In genomic region chr15:81611679-81612078, GRCh38 we compare ENCODE assay signal across 27 cellular contexts.
DNase-seq lines count a peak whose midpoint lies in the region; ATAC-seq, FAIRE-seq and TF ChIP-seq lines count a peak whose summit lies in the region.
"Had no signal": no experiment of that assay in that cellular context is flagged by ENCODE, and none has a peak within 500 bp of the region (broad histone marks: within the 10 kb centered on the region; RNA-seq: fewer than 3 reads in every experiment).

No MANE protein-coding gene starts in this region.

- DNase-seq in HepG2 (ENCODE audit: low spot score), result no peak
- no peak for DNase-seq in right lobe of liver
- DNase-seq in HEK293T (ENCODE audit: extremely low spot score), result no peak
- DNase-seq in glutamatergic neuron, result no peak
- no peak for DNase-seq in COLO668 (lab: John Stamatoyannopoulos, UW; ENCODE audit: unreplicated experiment)
- no peak for DNase-seq in NCI-H446 treated with DMSO at 0.1 percent for 48 hours (lab: John Stamatoyannopoulos, UW)
- DNase-seq in SJCRH30, result no peak
- DNase-seq: 8988T; ACHN; BE2C; C1 segment of cervical spinal cord; Caco-2; Calu3; CD4-positive, alpha-beta memory T cell; CD4-positive, CD25-positive, alpha-beta regulatory T cell; CD8-positive, alpha-beta memory T cell; DMS79; DND-41; EL; GDM1 had no signal

- H2AFZ ChIP-seq in HepG2 (ENCODE audit: low read length), result no peak overlapping the region

- H3K4me2 ChIP-seq in HepG2 (ENCODE audit: low read depth, low read length), result no peak overlapping the region
- H3K4me2 ChIP-seq: BLaER1 had no signal

- TF ChIP-seq EP300 in HepG2 (IDR thresholded peaks at IDR 0.05; ENCODE audit: low read depth in 2 of 2, low read length in 2 of 2), result no peak
- no peak for TF ChIP-seq EP300 in HepG2 (CRISPR knock-in tag; IDR thresholded peaks at IDR 0.05; ENCODE audit: borderline replicate concordance)

- TF ChIP-seq CTCF in HepG2 (CRISPR knock-in tag; IDR thresholded peaks at IDR 0.05), result no peak
- no peak for TF ChIP-seq CTCF in right lobe of liver (IDR thresholded peaks at IDR 0.05)
- TF ChIP-seq CTCF in glutamatergic neuron (IDR thresholded peaks at IDR 0.05; ENCODE audit: partially characterized antibody, unreplicated experiment), result no peak

- peaks cover 20% of the 10 kb centered on the region for H3K4me1 Mint-ChIP-seq in glutamatergic neuron (ENCODE audit: low read depth, unreplicated experiment)
- H3K4me1 Mint-ChIP-seq: CD14-positive monocyte; CD4-positive, alpha-beta memory T cell; CD4-positive, CD25-positive, alpha-beta regulatory T cell; CD8-positive, alpha-beta memory T cell had no signal

- BruUV-seq in HepG2 (replicated peaks; lab: Mats Ljungman, UMichigan), result no TSS peak

- no peak for TF ChIP-seq POLR2A in HepG2 (IDR thresholded peaks at IDR 0.05; ENCODE audit: insufficient read depth in 1 of 2, low read depth in 2 of 2, low read length in 2 of 2)
- no peak for TF ChIP-seq POLR2A in right lobe of liver (IDR thresholded peaks at IDR 0.05)

- H3K27ac ChIP-seq in HepG2 (ENCODE audit: extremely low read length, insufficient read depth, low read length) (no peak overlapping the region), right lobe of liver (no peak overlapping the region), SJCRH30 (no peak overlapping the region)
- H3K27ac ChIP-seq: BLaER1 had no signal

- CTCF ChIA-PET in HepG2 (lab: Yijun Ruan, JAX; ENCODE audit: low intra/inter-chr PET ratio, low total read pairs) (no interaction called here), HEK293T (lab: Yijun Ruan, JAX) (no interaction called here)

- H3K27ac Mint-ChIP-seq in glutamatergic neuron (ENCODE audit: unreplicated experiment), result peak overlapping the region; percentile 1
- H3K27ac Mint-ChIP-seq: CD14-positive monocyte; CD4-positive, alpha-beta memory T cell; CD4-positive, CD25-positive, alpha-beta regulatory T cell; CD8-positive, alpha-beta memory T cell had no signal

- H3K27me3 Mint-ChIP-seq in glutamatergic neuron (ENCODE audit: unreplicated experiment), result peaks cover 3% of the 10 kb centered on the region
- H3K27me3 Mint-ChIP-seq: CD4-positive, CD25-positive, alpha-beta regulatory T cell had no signal

- H3K27me3 ChIP-seq in HepG2 (ENCODE audit: control insufficient read depth in 1 of 2, insufficient read depth in 2 of 2, low read length in 2 of 2) (peaks cover 0 to 5% of the 10 kb centered on the region in 2 experiments; a peak in 1 of 5 replicates), right lobe of liver (no peaks in the 10 kb centered on the region), SJCRH30 (no peaks in the 10 kb centered on the region)
- H3K27me3 ChIP-seq: BE2C, BLaER1 had no signal

- POLR2A ChIA-PET in HepG2 (lab: Yijun Ruan, JAX) (no interaction called here), HEK293T (lab: Yijun Ruan, JAX) (no interaction called here)

- H3K79me2 ChIP-seq in HepG2 (ENCODE audit: insufficient read depth, low read length), result no peaks in the 10 kb centered on the region

- H3K4me3 Mint-ChIP-seq in glutamatergic neuron (ENCODE audit: unreplicated experiment), result no peak overlapping the region
- H3K4me3 Mint-ChIP-seq: CD14-positive monocyte; CD4-positive, alpha-beta memory T cell; CD4-positive, CD25-positive, alpha-beta regulatory T cell; CD8-positive, alpha-beta memory T cell had no signal

- H3K4me3 ChIP-seq in HepG2 (replicated peaks in 1 of 3; ENCODE audit: insufficient read depth in 1 of 3, low read depth in 2 of 3, low read length in 3 of 3), result no peak overlapping the region
- H3K4me3 ChIP-seq in right lobe of liver, result no peak overlapping the region
- H3K4me3 ChIP-seq in SJCRH30, result no peak overlapping the region
- H3K4me3 ChIP-seq: BLaER1, GM12878 had no signal

- in situ Hi-C loops in HepG2 (cut with HindIII; ENCODE audit: extremely low pct_ligation_motif_present, low pct_unique_long_range_greater_than_20kb), result no loop called here

- no peak for FAIRE-seq in HepG2 (lab: Jason Lieb, UNC)
- FAIRE-seq: A204.1, D721Med, GM12878, GM12892, GM18507 had no signal

- ATAC-seq in HepG2 (no peak), right lobe of liver (no peak)
- ATAC-seq: GM12878 had no signal

- H3K9me3 Mint-ChIP-seq in glutamatergic neuron (ENCODE audit: unreplicated experiment), result no peaks in the 10 kb centered on the region
- H3K9me3 Mint-ChIP-seq: CD4-positive, alpha-beta memory T cell had no signal

- H3K9ac ChIP-seq in HepG2 (ENCODE audit: insufficient read depth, low read depth, low read length), result no peak overlapping the region
- H3K9ac ChIP-seq: BLaER1 had no signal

- H4K20me1 ChIP-seq in HepG2 (ENCODE audit: insufficient read depth, low read length), result no peaks in the 10 kb centered on the region
- H4K20me1 ChIP-seq: BLaER1 had no signal

- intact Hi-C loops in HepG2 (cut with micrococcal nuclease; ENCODE audit: unreplicated experiment), result no loop called here
- intact Hi-C loops in right lobe of liver (cut with DNase I), result no loop called here

- H3K9me3 ChIP-seq in HepG2 (ENCODE audit: low read length), result no peaks in the 10 kb centered on the region
- H3K9me3 ChIP-seq in right lobe of liver, result no peaks in the 10 kb centered on the region
- no peaks in the 10 kb centered on the region for H3K9me3 ChIP-seq in SJCRH30 (replicated peaks)
- H3K9me3 ChIP-seq: BE2C, BLaER1, Caco-2 had no signal

- no peaks in the 10 kb centered on the region for H3K36me3 Mint-ChIP-seq in glutamatergic neuron (ENCODE audit: unreplicated experiment)
- H3K36me3 Mint-ChIP-seq: CD14-positive monocyte; CD4-positive, alpha-beta memory T cell; CD4-positive, CD25-positive, alpha-beta regulatory T cell; CD8-positive, alpha-beta memory T cell had no signal

- H3K36me3 ChIP-seq in HepG2 (replicated peaks in 1 of 2; ENCODE audit: control insufficient read depth in 1 of 2, insufficient read depth in 2 of 2, low read length in 2 of 2), result no peaks in the 10 kb centered on the region
- H3K36me3 ChIP-seq in right lobe of liver, result no peaks in the 10 kb centered on the region
- no peaks in the 10 kb centered on the region for H3K36me3 ChIP-seq in SJCRH30
- H3K36me3 ChIP-seq: BE2C, BLaER1 had no signal

- H3K4me1 ChIP-seq in HepG2 (ENCODE audit: insufficient read depth, low read length), result no peaks in the 10 kb centered on the region
- no peaks in the 10 kb centered on the region for H3K4me1 ChIP-seq in right lobe of liver
- H3K4me1 ChIP-seq in SJCRH30, result no peaks in the 10 kb centered on the region; the same call in 1 of the 2 replicates
- H3K4me1 ChIP-seq: BE2C, Caco-2 had no signal

- no peak for TF ChIP-seq RAD21 in HepG2 (CRISPR knock-in tag; IDR thresholded peaks at IDR 0.05)

- WGBS in HepG2 (ENCODE audit: low lambda C conversion rate), result 0% methylated on average over 4 of the region's 4 CpGs
- WGBS in right lobe of liver (ENCODE audit: insufficient coverage, low coverage, low lambda C conversion rate, missing lambda C conversion rate), result 51% methylated on average over 3 of the region's 4 CpGs

TF ChIP-seq in HepG2, 621 proteins besides CTCF, POLR2A, EP300 and RAD21:
- peak; percentile 72 for TF ChIP-seq ZKSCAN1 (IDR thresholded peaks at IDR 0.05; ENCODE audit: low read length)
- TF ChIP-seq MEIS1 (CRISPR knock-in tag; IDR thresholded peaks at IDR 0.05; ENCODE audit: borderline replicate concordance), result no peak

TF ChIP-seq in HEK293T, 16 proteins besides CTCF, POLR2A, EP300 and RAD21:
- no peak for TF ChIP-seq ZNF384 (IDR thresholded peaks at IDR 0.05)
- TF ChIP-seq ARNT (IDR thresholded peaks at IDR 0.05), result no peak
- peak; percentile 60; the same call in 1 of the 2 replicates for TF ChIP-seq PKNOX1 (IDR thresholded peaks at IDR 0.05)
